ENCODE assay signal across 8 cellular contexts in the genomic region with DNA sequence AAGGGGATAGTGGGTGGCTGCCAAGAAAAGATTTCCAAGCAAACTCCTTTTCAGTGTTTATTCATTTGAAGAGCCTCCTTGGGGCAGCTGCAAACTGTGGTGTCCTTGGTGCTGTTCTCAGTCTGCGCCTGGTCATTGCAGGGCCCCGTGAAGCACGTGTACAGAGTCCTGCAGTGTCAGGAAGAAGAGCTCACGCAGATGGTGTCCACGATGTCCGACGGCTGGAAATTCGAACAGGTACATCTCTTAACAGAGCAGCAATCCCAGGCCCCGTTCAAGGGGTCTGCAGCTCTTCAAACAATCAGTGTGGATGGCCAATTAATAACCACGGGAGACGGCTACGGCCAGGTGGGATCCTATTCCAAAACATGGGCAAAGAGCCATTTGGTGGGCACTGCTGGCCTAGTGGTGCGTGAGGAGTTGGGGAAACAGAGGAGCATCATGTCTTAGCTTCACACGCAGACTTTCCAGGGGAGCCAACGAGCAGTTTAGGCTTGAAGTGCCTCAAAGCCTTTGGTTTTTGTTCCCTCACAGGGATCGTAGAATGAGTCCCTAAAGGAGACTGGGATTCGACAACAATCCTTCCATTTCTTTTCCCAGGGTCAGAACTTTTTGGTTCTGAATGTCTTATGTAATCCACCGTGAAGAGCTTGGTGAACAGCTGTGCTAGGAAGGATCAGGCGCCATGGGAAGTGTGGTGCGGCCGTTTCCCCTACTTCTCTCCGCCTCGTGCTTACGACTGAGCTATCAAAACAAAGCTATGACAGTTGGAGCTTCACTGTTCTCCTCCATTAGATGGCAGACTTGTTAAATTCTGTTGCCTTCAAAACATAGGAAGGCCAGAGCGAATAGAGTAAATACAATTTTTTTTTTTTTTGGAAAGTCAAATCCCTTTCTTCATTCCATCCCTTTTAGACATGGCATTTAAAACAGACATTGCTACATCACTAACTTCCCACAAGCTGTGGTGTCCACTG. TPM values are rescaled to one million over a fixed set of nuclear protein-coding genes. Genes with fewer than 3 reads are reported as not detected.
DNase-seq lines count a peak whose midpoint lies in the region; ATAC-seq, FAIRE-seq and TF ChIP-seq lines count a peak whose summit lies in the region.

No MANE protein-coding gene starts in this region.

- WGBS in pancreas, 2 donors, result 78 to 81% methylated on average over 25 of the region's 25 CpGs

- TF ChIP-seq CTCF in fibroblast of the aortic adventitia (IDR thresholded peaks at IDR 0.05; ENCODE audit: insufficient read depth, low read length) (peak; percentile 56), pancreas (IDR thresholded peaks at IDR 0.05) (no peak)

- H3K36me3 ChIP-seq in pancreas, result peaks cover 2 to 30% (median 14%) of the 10 kb centered on the region in 3 donors

- no peaks in the 10 kb centered on the region for H3K27me3 ChIP-seq in pancreas

- no peaks in the 10 kb centered on the region for H3K27me3 Mint-ChIP-seq in activated naive CD8-positive, alpha-beta T cell treated with anti-CD3 and anti-CD28 coated beads, Interleukin-2, amount 10 ng/mL, durations not matched to agents 7 days and 5 days
- H3K27me3 Mint-ChIP-seq in activated naive CD8-positive, alpha-beta T cell treated with anti-CD3 and anti-CD28 coated beads for 36 hours, result no peaks in the 10 kb centered on the region

- H3K4me3 Mint-ChIP-seq in activated naive CD8-positive, alpha-beta T cell treated with anti-CD3 and anti-CD28 coated beads, Interleukin-2, amount 10 ng/mL, durations not matched to agents 7 days and 5 days, result no peak overlapping the region
- H3K4me3 Mint-ChIP-seq in activated naive CD8-positive, alpha-beta T cell treated with anti-CD3 and anti-CD28 coated beads for 36 hours, result no peak overlapping the region

- H3K9me3 ChIP-seq in pancreas, result no peaks in the 10 kb centered on the region

- H3K4me3 ChIP-seq in fibroblast of the aortic adventitia (ENCODE audit: low read depth, low read length) (no peak overlapping the region), pancreas (no peak overlapping the region)

- peaks cover 12% of the 10 kb centered on the region for H3K4me1 Mint-ChIP-seq in activated naive CD8-positive, alpha-beta T cell treated with anti-CD3 and anti-CD28 coated beads, Interleukin-2, amount 10 ng/mL, durations not matched to agents 7 days and 5 days
- H3K4me1 Mint-ChIP-seq in activated naive CD8-positive, alpha-beta T cell treated with anti-CD3 and anti-CD28 coated beads for 36 hours, result peaks cover 19% of the 10 kb centered on the region

- FAIRE-seq in pancreas (lab: Jason Lieb, UNC), result peak; percentile 53

- H3K27ac Mint-ChIP-seq in activated naive CD8-positive, alpha-beta T cell treated with anti-CD3 and anti-CD28 coated beads, Interleukin-2, amount 10 ng/mL, durations not matched to agents 7 days and 5 days, result peak overlapping the region; percentile 56
- no peak overlapping the region for H3K27ac Mint-ChIP-seq in activated naive CD8-positive, alpha-beta T cell treated with anti-CD3 and anti-CD28 coated beads for 36 hours

- no peak overlapping the region for H3K27ac ChIP-seq in pancreas

- DNase-seq in activated naive CD8-positive, alpha-beta T cell treated with anti-CD3 and anti-CD28 coated beads, Interleukin-2, amount 10 ng/mL, durations not matched to agents 7 days and 5 days, result no peak
- no peak for DNase-seq in activated naive CD8-positive, alpha-beta T cell treated with anti-CD3 and anti-CD28 coated beads for 36 hours
- DNase-seq in fibroblast of the aortic adventitia (ENCODE audit: low read depth) (peak; percentile 75), pancreas (peak in 1 of 6 donors; percentile 18)
- no peak for DNase-seq in stimulated activated naive CD4-positive, alpha-beta T cell treated with Interleukin-2 at 50 U/mL for 16 hours (lab: John Stamatoyannopoulos, UW)

- POLR2A ChIA-PET in activated naive CD8-positive, alpha-beta T cell treated with anti-CD3 and anti-CD28 coated beads, Interleukin-2, amount 10 ng/mL, durations not matched to agents 7 days and 5 days (lab: Charles Lee), result interaction anchor here (0.7 to 1.3 kb wide), 6 partner anchors 10 to 397 kb away, joined by 3 to 4 read pairs (median 4); partner anchors contain the start of genes GGA3, KCTD2, MRPS7 and SLC16A5

- H3K36me3 Mint-ChIP-seq in activated naive CD8-positive, alpha-beta T cell treated with anti-CD3 and anti-CD28 coated beads, Interleukin-2, amount 10 ng/mL, durations not matched to agents 7 days and 5 days, result peaks cover 7% of the 10 kb centered on the region
- peaks cover 2% of the 10 kb centered on the region for H3K36me3 Mint-ChIP-seq in activated naive CD8-positive, alpha-beta T cell treated with anti-CD3 and anti-CD28 coated beads for 36 hours

- intact Hi-C loops in pancreas (cut with DNase I), result no loop called here

- ATAC-seq in activated naive CD8-positive, alpha-beta T cell treated with anti-CD3 and anti-CD28 coated beads, Interleukin-2, amount 10 ng/mL, durations not matched to agents 7 days and 5 days (ENCODE audit: low read depth), result no peak
- ATAC-seq in SK-N-SH treated with all-trans-retinoic acid at 6 μM for 48 hours (peak; percentile 77), pancreas (peak in 3 of 4 donors; percentile 78 to 85 (median 80)), HG03159 (IDR thresholded peaks at IDR 0.05; ENCODE audit: unreplicated experiment) (no peak), HG02884 (IDR thresholded peaks at IDR 0.05; ENCODE audit: unreplicated experiment) (no peak)

- H3K4me1 ChIP-seq in pancreas, result no peaks in the 10 kb centered on the region

- no peaks in the 10 kb centered on the region for H3K9me3 Mint-ChIP-seq in activated naive CD8-positive, alpha-beta T cell treated with anti-CD3 and anti-CD28 coated beads, Interleukin-2, amount 10 ng/mL, durations not matched to agents 7 days and 5 days
- H3K9me3 Mint-ChIP-seq in activated naive CD8-positive, alpha-beta T cell treated with anti-CD3 and anti-CD28 coated beads for 36 hours, result no peaks in the 10 kb centered on the region

TF ChIP-seq in SK-N-SH treated with all-trans-retinoic acid at 6 μM for 48 hours, 23 proteins besides CTCF, POLR2A, EP300 and RAD21 (continues in another document):
- no peak for TF ChIP-seq PPARA (CRISPR knock-in tag; IDR thresholded peaks at IDR 0.05; ENCODE audit: borderline replicate concordance)
- TF ChIP-seq GLIS3 (CRISPR knock-in tag; IDR thresholded peaks at IDR 0.05), result no peak
- no peak for TF ChIP-seq PATZ1 (CRISPR knock-in tag; IDR thresholded peaks at IDR 0.05; ENCODE audit: borderline replicate concordance)

RNA-seq across cellular contexts. Expression of gene KCTD2, which starts 12.6 kb away (rescaled TPM):
- total RNA-seq in activated naive CD8-positive, alpha-beta T cell treated with anti-CD3 and anti-CD28 coated beads, Interleukin-2, amount 10 ng/mL, durations not matched to agents 7 days and 5 days, result 10 to 100 TPM; 20.4 to 22.4 TPM
- 10 to 100 TPM; 14.1 to 14.7 TPM for total RNA-seq in activated naive CD8-positive, alpha-beta T cell treated with anti-CD3 and anti-CD28 coated beads for 36 hours
- total RNA-seq in fibroblast of the aortic adventitia (ENCODE audit: low replicate concordance), result 20.2 and 34.2 TPM in 2 replicates
- 10 to 100 TPM in 1 of 6 donors, 1 to 10 TPM in 5; 6.3 to 13.2 (median 8.5) TPM for total RNA-seq in pancreas
- polyA plus RNA-seq in pancreas, result 10 to 100 TPM; 13.0 to 14.6 TPM

RNA-seq across cellular contexts. Expression of gene ATP5PD, which starts 12.9 kb away (rescaled TPM):
- total RNA-seq in activated naive CD8-positive, alpha-beta T cell treated with anti-CD3 and anti-CD28 coated beads, Interleukin-2, amount 10 ng/mL, durations not matched to agents 7 days and 5 days, result 100 to 1,000 TPM; 196 to 199 TPM
- total RNA-seq in activated naive CD8-positive, alpha-beta T cell treated with anti-CD3 and anti-CD28 coated beads for 36 hours, result 100 to 1,000 TPM; 185 to 189 TPM
- total RNA-seq in fibroblast of the aortic adventitia (ENCODE audit: low replicate concordance), result 513 and 829 TPM in 2 replicates
- total RNA-seq in pancreas, result 100 to 1,000 TPM in 4 of 6 donors, 10 to 100 TPM in 2; 81.6 to 121 (median 105) TPM
- 100 to 1,000 TPM; 215 to 229 TPM for polyA plus RNA-seq in pancreas

RNA-seq across cellular contexts. Expression of gene SLC16A5, which starts 28.1 kb away (rescaled TPM):
- 10 to 100 TPM in 1 of 2 experiments, 1 to 10 TPM in 1; 9.1 to 11.0 TPM for total RNA-seq in activated naive CD8-positive, alpha-beta T cell treated with anti-CD3 and anti-CD28 coated beads, Interleukin-2, amount 10 ng/mL, durations not matched to agents 7 days and 5 days
- total RNA-seq in activated naive CD8-positive, alpha-beta T cell treated with anti-CD3 and anti-CD28 coated beads for 36 hours, result 1 to 10 TPM; 2.1 TPM
- total RNA-seq in fibroblast of the aortic adventitia (ENCODE audit: low replicate concordance) (2.8 and 4.4 TPM in 2 replicates), pancreas (1 to 10 TPM; 2.2 to 5.2 (median 4.0) TPM)
- polyA plus RNA-seq in pancreas, result 1 to 10 TPM; 7.8 to 8.8 TPM

RNA-seq across cellular contexts. Expression of gene MRPL58, which starts 47.2 kb away (rescaled TPM):
- total RNA-seq in activated naive CD8-positive, alpha-beta T cell treated with anti-CD3 and anti-CD28 coated beads, Interleukin-2, amount 10 ng/mL, durations not matched to agents 7 days and 5 days, result 10 to 100 TPM; 32.2 to 36.2 TPM
- total RNA-seq in activated naive CD8-positive, alpha-beta T cell treated with anti-CD3 and anti-CD28 coated beads for 36 hours, result 10 to 100 TPM; 64.4 to 69.0 TPM
- total RNA-seq in fibroblast of the aortic adventitia (ENCODE audit: low replicate concordance) (26.2 and 31.4 TPM in 2 replicates), pancreas (10 to 100 TPM; 11.7 to 22.2 (median 14.1) TPM)
- 10 to 100 TPM; 20.9 to 23.6 TPM for polyA plus RNA-seq in pancreas

RNA-seq across cellular contexts. Expression of gene ARMC7, which starts 50.1 kb away (rescaled TPM):
- total RNA-seq in activated naive CD8-positive, alpha-beta T cell treated with anti-CD3 and anti-CD28 coated beads, Interleukin-2, amount 10 ng/mL, durations not matched to agents 7 days and 5 days, result 10 to 100 TPM; 16.2 to 17.6 TPM
- 1 to 10 TPM; 6.5 to 6.6 TPM for total RNA-seq in activated naive CD8-positive, alpha-beta T cell treated with anti-CD3 and anti-CD28 coated beads for 36 hours
- 3.4 and 3.9 TPM in 2 replicates for total RNA-seq in fibroblast of the aortic adventitia (ENCODE audit: low replicate concordance)
- 1 to 10 TPM; 2.3 to 7.4 (median 3.4) TPM for total RNA-seq in pancreas
- polyA plus RNA-seq in pancreas, result 1 to 10 TPM; 5.7 to 6.3 TPM

Comparison
In these comparisons a context has a peak if more than half of its experiments do, and no peak if none do; other contexts are left out.
1. ATAC-seq: peak in SK-N-SH treated with all-trans-retinoic acid at 6 μM for 48 hours (single experiment) and pancreas (3 of 4); none in activated naive CD8-positive, alpha-beta T cell treated with anti-CD3 and anti-CD28 coated beads, Interleukin-2, amount 10 ng/mL, durations not matched to agents 7 days and 5 days (single experiment), HG03159 (single experiment) and HG02884 (single experiment).